In genomic region chr9:78396087-78396486, GRCh38 we compare ENCODE assay signal across 22 cellular contexts.
DNase-seq lines count a peak whose midpoint lies in the region; ATAC-seq and TF ChIP-seq lines count a peak whose summit lies in the region.
"Had no signal": no experiment of that assay in that cellular context is flagged by ENCODE, and none has a peak within 500 bp of the region (broad histone marks: within the 10 kb centered on the region; RNA-seq: fewer than 3 reads in every experiment).

No MANE protein-coding gene starts in this region.

- H3K9me3 Mint-ChIP-seq in glutamatergic neuron (ENCODE audit: unreplicated experiment) = peaks cover 12% of the 10 kb centered on the region

- peak; percentile 17 for DNase-seq in EL
- DNase-seq in glutamatergic neuron = no peak
- DNase-seq in AG20443 (ENCODE audit: low spot score) = no peak
- DNase-seq in HPDE6-E6E7 (ENCODE audit: extremely low spot score) = no peak
- DNase-seq: CD4-positive, CD25-positive, alpha-beta regulatory T cell; GOT3; HCEC 1CT; Kasumi-1; MV-4-11; NCI-H1105; NCI-H1436 treated with DMSO at 0.1 percent for 48 hours; NCI-H187 treated with DMSO at 0.1 percent for 48 hours; NCI-H2171 treated with DMSO at 0.1 percent for 48 hours; NCI-H446 treated with DMSO at 0.1 percent for 48 hours; NCI-H526; SHP77 treated with DMSO at 0.1 percent for 48 hours had no signal

- ATAC-seq in HG03571 (IDR thresholded peaks at IDR 0.05; ENCODE audit: unreplicated experiment) = no peak
- ATAC-seq: K562, Panc1 had no signal

- H3K9ac ChIP-seq in HUES6 (ENCODE audit: low read length) = peak overlapping the region; percentile 12
- H3K9ac ChIP-seq: BLaER1 had no signal

- peak overlapping the region; percentile 26 for H3K4me3 Mint-ChIP-seq in glutamatergic neuron (ENCODE audit: unreplicated experiment)
- H3K4me3 Mint-ChIP-seq: CD4-positive, CD25-positive, alpha-beta regulatory T cell had no signal

- H3K27me3 Mint-ChIP-seq in glutamatergic neuron (ENCODE audit: unreplicated experiment) = peaks cover 8% of the 10 kb centered on the region

- peaks cover 21% of the 10 kb centered on the region for H3K9me3 ChIP-seq in HUES6 (ENCODE audit: control insufficient read depth, insufficient read depth, low read depth, low read length)
- peaks cover 19% of the 10 kb centered on the region for H3K9me3 ChIP-seq in mesodermal cell (ENCODE audit: control insufficient read depth, low read length)

- H3K36me3 ChIP-seq in HUES6 (ENCODE audit: control insufficient read depth, insufficient read depth, low read length) (peaks cover 9% of the 10 kb centered on the region; the same call in 1 of the 2 replicates), mesodermal cell (ENCODE audit: control insufficient read depth, insufficient read depth, low read length) (no peaks in the 10 kb centered on the region)

- WGBS in mesodermal cell (ENCODE audit: insufficient coverage in 2 of 2), 2 experiments = 79 to 100% methylated on average over 1 to 2 of the region's 2 CpGs

- no peak for TF ChIP-seq CTCF in glutamatergic neuron (IDR thresholded peaks at IDR 0.05; ENCODE audit: partially characterized antibody, unreplicated experiment)

- no peak overlapping the region for H3K27ac Mint-ChIP-seq in glutamatergic neuron (ENCODE audit: unreplicated experiment)
- H3K27ac Mint-ChIP-seq: CD4-positive, CD25-positive, alpha-beta regulatory T cell had no signal

- H3K27me3 ChIP-seq in HUES6 (ENCODE audit: control insufficient read depth, insufficient read depth, low read length) = no peaks in the 10 kb centered on the region
- H3K27me3 ChIP-seq: BLaER1 had no signal

- H3K36me3 Mint-ChIP-seq in glutamatergic neuron (ENCODE audit: unreplicated experiment) = peaks cover 13% of the 10 kb centered on the region
- H3K36me3 Mint-ChIP-seq: CD4-positive, CD25-positive, alpha-beta regulatory T cell had no signal

- H3K27ac ChIP-seq in HUES6 (ENCODE audit: low read depth, low read length) (no peak overlapping the region; the same call in 1 of the 2 replicates), mesodermal cell (ENCODE audit: low read depth, low read length, severe bottlenecking) (peak overlapping the region; percentile 93)
- H3K27ac ChIP-seq: BLaER1 had no signal

- peaks cover 18% of the 10 kb centered on the region for H3K4me1 Mint-ChIP-seq in glutamatergic neuron (ENCODE audit: low read depth, unreplicated experiment)
- H3K4me1 Mint-ChIP-seq: CD4-positive, CD25-positive, alpha-beta regulatory T cell had no signal

- H3K4me1 ChIP-seq in HUES6 (ENCODE audit: control insufficient read depth, insufficient read depth, low read length) (peaks cover 44% of the 10 kb centered on the region), mesodermal cell (ENCODE audit: control insufficient read depth, insufficient read depth, low read length, poor library complexity, severe bottlenecking) (peaks cover 23% of the 10 kb centered on the region)
- H3K4me1 ChIP-seq: BLaER1 had no signal

- H3K4me3 ChIP-seq in HUES6 (ENCODE audit: low read depth, low read length) (no peak overlapping the region), mesodermal cell (ENCODE audit: extremely low read depth, insufficient read depth, low read length, poor library complexity, severe bottlenecking) (no peak overlapping the region)
- H3K4me3 ChIP-seq: BLaER1, K562 had no signal
